12 cellular contexts compared by ENCODE assay signal in genomic region chr5:132492386-132492785, GRCh38. TPM values are rescaled to one million over a fixed set of nuclear protein-coding genes. Genes with fewer than 3 reads are reported as not detected.
DNase-seq lines count a peak whose midpoint lies in the region; ATAC-seq and TF ChIP-seq lines count a peak whose summit lies in the region.
"Had no signal": no experiment of that assay in that cellular context is flagged by ENCODE, and none has a peak within 500 bp of the region (broad histone marks: within the 10 kb centered on the region; RNA-seq: fewer than 3 reads in every experiment).

No MANE protein-coding gene starts in this region.

- H3K27me3 ChIP-seq in left ventricle myocardium inferior (ENCODE audit: low read depth) (no peaks in the 10 kb centered on the region), right cardiac atrium (ENCODE audit: control insufficient read depth, insufficient read depth) (no peaks in the 10 kb centered on the region)
- H3K27me3 ChIP-seq: right lobe of liver had no signal

- no peaks in the 10 kb centered on the region for H3K9me3 Mint-ChIP-seq in activated naive CD8-positive, alpha-beta T cell treated with anti-CD3 and anti-CD28 coated beads for 36 hours
- H3K9me3 Mint-ChIP-seq in naive B cell: no peaks in the 10 kb centered on the region

- H3K27ac Mint-ChIP-seq in activated naive CD8-positive, alpha-beta T cell treated with anti-CD3 and anti-CD28 coated beads for 36 hours: peak overlapping the region; percentile 98
- H3K27ac Mint-ChIP-seq in naive B cell: peak overlapping the region; percentile 99 to 100 (median 99)

- no peaks in the 10 kb centered on the region for H3K9me3 ChIP-seq in left ventricle myocardium inferior (replicated peaks)
- H3K9me3 ChIP-seq in right cardiac atrium (ENCODE audit: control insufficient read depth, low read length): no peaks in the 10 kb centered on the region
- H3K9me3 ChIP-seq: right lobe of liver had no signal

- H3K4me3 ChIP-seq in left ventricle myocardium inferior: no peak overlapping the region
- no peak overlapping the region for H3K4me3 ChIP-seq in right cardiac atrium (ENCODE audit: low read length)
- H3K4me3 ChIP-seq: right lobe of liver had no signal

- no peak for ATAC-seq in right cardiac atrium
- ATAC-seq in naive B cell (ENCODE audit: low read depth in 2 of 2): no peak
- no peak for ATAC-seq in GM21723 (IDR thresholded peaks at IDR 0.05; ENCODE audit: unreplicated experiment)
- ATAC-seq in GM21423 (IDR thresholded peaks at IDR 0.05; ENCODE audit: unreplicated experiment): no peak
- ATAC-seq: right lobe of liver had no signal

- H3K27ac ChIP-seq in left ventricle myocardium inferior (replicated peaks) (peak overlapping the region; percentile 99), right cardiac atrium (ENCODE audit: low read length) (no peak overlapping the region)

- TF ChIP-seq CTCF in left ventricle myocardium inferior (IDR thresholded peaks at IDR 0.05; ENCODE audit: borderline replicate concordance): no peak

- H3K36me3 ChIP-seq in left ventricle myocardium inferior: peaks cover 16% of the 10 kb centered on the region

- peaks cover 4% of the 10 kb centered on the region for H3K27me3 Mint-ChIP-seq in activated naive CD8-positive, alpha-beta T cell treated with anti-CD3 and anti-CD28 coated beads for 36 hours
- H3K27me3 Mint-ChIP-seq in naive B cell: no peaks in the 10 kb centered on the region

- peaks cover 56% of the 10 kb centered on the region for H3K4me1 Mint-ChIP-seq in activated naive CD8-positive, alpha-beta T cell treated with anti-CD3 and anti-CD28 coated beads for 36 hours
- peaks cover 51 to 70% (median 64%) of the 10 kb centered on the region in 3 donors for H3K4me1 Mint-ChIP-seq in naive B cell

- peak overlapping the region; percentile 89 for H3K4me3 Mint-ChIP-seq in activated naive CD8-positive, alpha-beta T cell treated with anti-CD3 and anti-CD28 coated beads for 36 hours
- peak overlapping the region in 6 of 8 donors; percentile 44 to 98 (median 94) for H3K4me3 Mint-ChIP-seq in naive B cell

- WGBS in right cardiac atrium: 66% methylated on average over 2 of the region's 2 CpGs

- intact Hi-C loops in left ventricle myocardium inferior (cut with micrococcal nuclease) (loop anchor here (5.0 kb wide), 1 partner anchor 75 kb away; no protein-coding TSS in a partner anchor), right cardiac atrium (cut with DNase I) (loop anchor here in 1 of 4 donors (10.0 kb wide), 1 partner anchor 308 kb away; no protein-coding TSS in a partner anchor)

- H3K4me1 ChIP-seq in left ventricle myocardium inferior (peaks cover 80% of the 10 kb centered on the region), right cardiac atrium (ENCODE audit: control insufficient read depth, insufficient read depth, low read length) (peaks cover 14% of the 10 kb centered on the region)

- peaks cover 27% of the 10 kb centered on the region for H3K36me3 Mint-ChIP-seq in activated naive CD8-positive, alpha-beta T cell treated with anti-CD3 and anti-CD28 coated beads for 36 hours
- H3K36me3 Mint-ChIP-seq in naive B cell: peaks cover 8 to 13% of the 10 kb centered on the region in 2 donors

- DNase-seq in left ventricle myocardium inferior (no peak), right cardiac atrium (no peak), naive B cell (no peak), middle frontal gyrus (ENCODE audit: extremely low spot score, low spot score) (no peak), NCI-H524 (lab: John Stamatoyannopoulos, UW) (no peak)
- no peak for DNase-seq in activated naive CD8-positive, alpha-beta T cell treated with anti-CD3 and anti-CD28 coated beads for 36 hours
- DNase-seq: KBM-7, NCI-H2171, right lobe of liver had no signal

RNA-seq across cellular contexts. Expression of gene IRF1, which starts 1.8 kb away (rescaled TPM):
- 10.9 TPM for total RNA-seq in left ventricle myocardium inferior
- 10 to 100 TPM in 3 of 4 donors, 1 to 10 TPM in 1; 9.4 to 17.9 (median 13.8) TPM for total RNA-seq in right cardiac atrium
- 11.7 TPM for polyA plus RNA-seq in right cardiac atrium
- 100 to 1,000 TPM; 228 to 232 TPM for total RNA-seq in activated naive CD8-positive, alpha-beta T cell treated with anti-CD3 and anti-CD28 coated beads for 36 hours
- polyA plus RNA-seq in naive B cell (ENCODE audit: low read depth in 6 of 6): 100 to 1,000 TPM; 228 to 332 (median 296) TPM

RNA-seq across cellular contexts. Expression of gene IL5, which starts 50.9 kb away (rescaled TPM):
- not detected for total RNA-seq in left ventricle myocardium inferior
- total RNA-seq in right cardiac atrium: not detected
- polyA plus RNA-seq in right cardiac atrium: not detected
- total RNA-seq in activated naive CD8-positive, alpha-beta T cell treated with anti-CD3 and anti-CD28 coated beads for 36 hours: not detected
- polyA plus RNA-seq in naive B cell (ENCODE audit: low read depth in 6 of 6): not detected
- total RNA-seq: mononuclear cell, right lobe of liver had no signal

Comparison
In these comparisons a context has a peak if more than half of its experiments do, and no peak if none do; other contexts are left out.
1. RNA of gene IRF1, which starts 1.8 kb away (total RNA-seq): 228 to 232 TPM in activated naive CD8-positive, alpha-beta T cell treated with anti-CD3 and anti-CD28 coated beads for 36 hours; 9.4 to 17.9 TPM in right cardiac atrium and 10.9 TPM in left ventricle myocardium inferior (single experiment); every median in the first group is over 10 times any median in the second.